In the genomic region with DNA sequence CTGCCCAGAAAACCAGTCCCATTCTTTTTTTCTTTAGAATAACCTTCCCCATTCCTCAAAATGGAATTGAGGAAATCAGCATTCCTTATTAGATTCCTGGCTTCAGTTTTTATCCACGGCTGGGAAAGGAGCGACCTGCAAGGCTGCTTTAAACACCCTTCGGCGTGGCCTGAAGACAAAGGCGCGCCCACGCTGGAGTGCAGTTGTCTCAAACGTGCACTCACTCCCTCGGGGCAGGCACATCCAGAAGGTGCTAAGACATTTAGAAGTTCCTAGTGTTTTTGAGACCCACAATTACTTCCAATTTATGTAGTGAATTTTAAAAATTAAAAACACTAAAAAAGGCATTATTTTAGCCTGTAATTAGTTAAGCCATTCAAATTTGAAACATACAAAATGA, we compare ENCODE assay signal across 2 cellular contexts. TPM values are rescaled to one million over a fixed set of nuclear protein-coding genes. Genes with fewer than 3 reads are reported as not detected.
"Had no signal": no experiment of that assay in that cellular context is flagged by ENCODE, and none has a peak within 500 bp of the region (broad histone marks: within the 10 kb centered on the region; RNA-seq: fewer than 3 reads in every experiment).

No MANE protein-coding gene starts in this region.

RNA-seq across cellular contexts. Expression of a gene that starts 31.6 kb away (rescaled TPM):
- total RNA-seq: LHCN-M2, NCI-H460 had no signal
